Comparison of ENCODE assay signal across 26 cellular contexts in genomic region chr12:12924169-12924568, GRCh38. TPM values are rescaled to one million over a fixed set of nuclear protein-coding genes. Genes with fewer than 3 reads are reported as not detected.
"Had no signal": no experiment of that assay in that cellular context is flagged by ENCODE, and none has a peak within 500 bp of the region (broad histone marks: within the 10 kb centered on the region; RNA-seq: fewer than 3 reads in every experiment).

No MANE protein-coding gene starts in this region.

- H3K9me3 ChIP-seq: colonic mucosa, prostate gland, right lobe of liver, tibial artery had no signal

- H3K4me2 ChIP-seq: hepatocyte, neural progenitor cell had no signal

- H3K4me3 ChIP-seq: colonic mucosa, hepatocyte, neural progenitor cell, prostate gland, right lobe of liver, tibial artery had no signal

- ATAC-seq: left lobe of liver; natural killer cell treated with Interleukin-12 subunit alpha and Interleukin-12 subunit beta and Interleukin-15 and Interleukin-18, amount 100 ng/mL, for 72 hours; right lobe of liver; stimulated activated memory B cell treated with anti-CD40 and anti-IgM and Interleukin-4, amounts not matched to agents 10 μg/mL and 1 μg/mL and 100 μg/mL, for 72 hours had no signal

- H3K4me1 Mint-ChIP-seq: stimulated activated memory B cell treated with anti-CD40 and anti-IgM and Interleukin-4, amounts not matched to agents 10 μg/mL and 1 μg/mL and 100 μg/mL, for 72 hours had no signal

- H3K27me3 ChIP-seq: colonic mucosa, hepatocyte, neural progenitor cell, right lobe of liver, tibial artery had no signal

- H3K36me3 ChIP-seq: colonic mucosa, neural progenitor cell, prostate gland, right lobe of liver, tibial artery had no signal

- H3K27ac Mint-ChIP-seq: endodermal cell; natural killer cell treated with Interleukin-12 subunit alpha and Interleukin-12 subunit beta and Interleukin-15 and Interleukin-18, amount 100 ng/mL, for 72 hours; neural progenitor cell; stimulated activated memory B cell treated with anti-CD40 and anti-IgM and Interleukin-4, amounts not matched to agents 10 μg/mL and 1 μg/mL and 100 μg/mL, for 72 hours; stimulated activated naive CD8-positive, alpha-beta T cell treated with anti-CD3 and anti-CD28 coated beads, Interleukin-15, Interleukin-2, amounts not matched to agents 100 ng/mL and 50 ng/mL, for 24 hours had no signal

- H3K4me3 Mint-ChIP-seq: endodermal cell; natural killer cell treated with Interleukin-12 subunit alpha and Interleukin-12 subunit beta and Interleukin-15 and Interleukin-18, amount 100 ng/mL, for 72 hours; neural progenitor cell; stimulated activated memory B cell treated with anti-CD40 and anti-IgM and Interleukin-4, amounts not matched to agents 10 μg/mL and 1 μg/mL and 100 μg/mL, for 72 hours; stimulated activated naive CD8-positive, alpha-beta T cell treated with anti-CD3 and anti-CD28 coated beads, Interleukin-15, Interleukin-2, amounts not matched to agents 100 ng/mL and 50 ng/mL, for 24 hours had no signal

- H2AFZ ChIP-seq: hepatocyte, neural progenitor cell, parathyroid adenoma had no signal

- H3K9ac ChIP-seq: neural progenitor cell, parathyroid adenoma had no signal

- H3K9me3 Mint-ChIP-seq: endodermal cell; natural killer cell treated with Interleukin-12 subunit alpha and Interleukin-12 subunit beta and Interleukin-15 and Interleukin-18, amount 100 ng/mL, for 72 hours; stimulated activated naive CD8-positive, alpha-beta T cell treated with anti-CD3 and anti-CD28 coated beads, Interleukin-15, Interleukin-2, amounts not matched to agents 100 ng/mL and 50 ng/mL, for 24 hours had no signal

- H3K4me1 ChIP-seq: colonic mucosa, neural progenitor cell, prostate gland, right lobe of liver had no signal

- H3K36me3 Mint-ChIP-seq: natural killer cell treated with Interleukin-12 subunit alpha and Interleukin-12 subunit beta and Interleukin-15 and Interleukin-18, amount 100 ng/mL, for 72 hours; neural progenitor cell; stimulated activated memory B cell treated with anti-CD40 and anti-IgM and Interleukin-4, amounts not matched to agents 10 μg/mL and 1 μg/mL and 100 μg/mL, for 72 hours had no signal

- H3K27ac ChIP-seq: colonic mucosa, hepatocyte, neural progenitor cell, parathyroid adenoma, prostate gland, right lobe of liver, tibial artery had no signal

- DNase-seq: cerebellar nuclear complex; colonic mucosa; effector CD4-positive, alpha-beta T cell; endodermal cell; erythroblast; foreskin melanocyte; head of caudate nucleus; occipital lobe; right lobe of liver; stimulated activated CD4-positive, alpha-beta T cell treated with anti-CD3 and anti-CD28 coated beads, Interleukin-4, amount 100 ng/mL, for 1 hour; stimulated activated CD8-positive, alpha-beta memory T cell treated with anti-CD3 and anti-CD28 coated beads, Interleukin-4, amount 100 ng/mL, for 48 hours; tibial artery had no signal

RNA-seq across cellular contexts. Expression of gene GPRC5D, which starts 27.8 kb away (rescaled TPM):
- total RNA-seq: dermis microvascular lymphatic vessel endothelial cell; endodermal cell; endothelial cell of umbilical vein; hepatocyte; kidney epithelial cell; left lobe of liver; natural killer cell treated with Interleukin-12 subunit alpha and Interleukin-12 subunit beta and Interleukin-15 and Interleukin-18, amount 100 ng/mL, for 72 hours; occipital lobe; prostate gland; renal cortical epithelial cell; right lobe of liver; temporal lobe; urinary bladder had no signal
- polyA plus RNA-seq: endothelial cell of umbilical vein, hepatocyte had no signal

RNA-seq across cellular contexts. Expression of gene GPRC5A, which starts 32.8 kb away (rescaled TPM):
- total RNA-seq: natural killer cell treated with Interleukin-12 subunit alpha and Interleukin-12 subunit beta and Interleukin-15 and Interleukin-18, amount 100 ng/mL, for 72 hours had no signal
